22 cellular contexts compared by ENCODE assay signal in genomic region chr9:68703672-68704071, GRCh38. TPM values are rescaled to one million over a fixed set of nuclear protein-coding genes. Genes with fewer than 3 reads are reported as not detected.
DNase-seq lines count a peak whose midpoint lies in the region; ATAC-seq, FAIRE-seq and TF ChIP-seq lines count a peak whose summit lies in the region.
"Had no signal": no experiment of that assay in that cellular context is flagged by ENCODE, and none has a peak within 500 bp of the region (broad histone marks: within the 10 kb centered on the region; RNA-seq: fewer than 3 reads in every experiment).

No MANE protein-coding gene starts in this region.

- H3K27ac Mint-ChIP-seq in stimulated activated naive CD8-positive, alpha-beta T cell treated with anti-CD3 and anti-CD28 coated beads, Interleukin-15, Interleukin-2, amounts not matched to agents 100 ng/mL and 50 ng/mL, for 24 hours = no peak overlapping the region
- H3K27ac Mint-ChIP-seq in WTC11 (no peak overlapping the region), mesothelial cell of epicardium (no peak overlapping the region)

- peaks cover 2% of the 10 kb centered on the region for H3K4me1 ChIP-seq in right cardiac atrium (ENCODE audit: control insufficient read depth, insufficient read depth, low read length)

- H3K9me3 ChIP-seq in right cardiac atrium (ENCODE audit: control insufficient read depth, low read length) = no peaks in the 10 kb centered on the region
- H3K9me3 ChIP-seq: BLaER1 treated with 17β-estradiol and CSF1 and Interleukin-3, amounts not matched to agents 10 nM and 100 nM; MG63 had no signal

- CTCF ChIA-PET in WTC11 (lab: Charles Lee) = interaction anchor here (1.6 kb wide), 1 partner anchor 18 kb away, joined by 4 read pairs; no protein-coding TSS in a partner anchor

- H3K9me3 Mint-ChIP-seq in stimulated activated naive CD8-positive, alpha-beta T cell treated with anti-CD3 and anti-CD28 coated beads, Interleukin-15, Interleukin-2, amounts not matched to agents 100 ng/mL and 50 ng/mL, for 24 hours = no peaks in the 10 kb centered on the region
- no peaks in the 10 kb centered on the region; the same call in 1 of the 2 replicates for H3K9me3 Mint-ChIP-seq in WTC11
- no peaks in the 10 kb centered on the region for H3K9me3 Mint-ChIP-seq in mesothelial cell of epicardium

- no peak for DNase-seq in stimulated activated naive CD8-positive, alpha-beta T cell treated with anti-CD3 and anti-CD28 coated beads, Interleukin-15, Interleukin-2, amounts not matched to agents 100 U/mL and 50 U/mL, for 24 hours
- DNase-seq in WTC11 (ENCODE audit: low spot score) (no peak), mesothelial cell of epicardium (ENCODE audit: low spot score in 2 of 2, unreplicated experiment in 2 of 2) (no peak), kidney tubule cell (ENCODE audit: low spot score) (no peak), frontal cortex (ENCODE audit: low spot score in 2 of 2) (no peak), right cardiac atrium (no peak)
- DNase-seq: activated naive CD4-positive, alpha-beta T cell treated with Interleukin-2 at 50 U/mL for 16 hours; amygdala; Calu3; kidney; MG63; NCI-H1417; NCI-H2081; NCI-H774; occipital lobe; stimulated activated CD4-positive, alpha-beta T cell treated with anti-CD3 and anti-CD28 coated beads, Interleukin-1b, Interleukin-23, amount 100 ng/mL, for 48 hours had no signal

- no peak overlapping the region for H3K27ac ChIP-seq in right cardiac atrium (ENCODE audit: low read length)
- H3K27ac ChIP-seq: BLaER1 treated with 17β-estradiol and CSF1 and Interleukin-3, amounts not matched to agents 10 nM and 100 nM had no signal

- peak overlapping the region; percentile 69 for H3K4me3 Mint-ChIP-seq in stimulated activated naive CD8-positive, alpha-beta T cell treated with anti-CD3 and anti-CD28 coated beads, Interleukin-15, Interleukin-2, amounts not matched to agents 100 ng/mL and 50 ng/mL, for 24 hours
- peak overlapping the region; percentile 82 for H3K4me3 Mint-ChIP-seq in WTC11
- H3K4me3 Mint-ChIP-seq in mesothelial cell of epicardium = peak overlapping the region; percentile 70

- H3K36me3 Mint-ChIP-seq in stimulated activated naive CD8-positive, alpha-beta T cell treated with anti-CD3 and anti-CD28 coated beads, Interleukin-15, Interleukin-2, amounts not matched to agents 100 ng/mL and 50 ng/mL, for 24 hours (ENCODE audit: low read depth) = no peaks in the 10 kb centered on the region
- H3K36me3 Mint-ChIP-seq in WTC11 (no peaks in the 10 kb centered on the region), mesothelial cell of epicardium (no peaks in the 10 kb centered on the region)

- 64% methylated on average over 6 of the region's 6 CpGs for WGBS in right cardiac atrium

- H3K27me3 Mint-ChIP-seq in stimulated activated naive CD8-positive, alpha-beta T cell treated with anti-CD3 and anti-CD28 coated beads, Interleukin-15, Interleukin-2, amounts not matched to agents 100 ng/mL and 50 ng/mL, for 24 hours = peaks cover 76% of the 10 kb centered on the region
- H3K27me3 Mint-ChIP-seq in WTC11 (ENCODE audit: low read depth) = peaks cover 43% of the 10 kb centered on the region
- H3K27me3 Mint-ChIP-seq in mesothelial cell of epicardium (ENCODE audit: low read depth) = peaks cover 81% of the 10 kb centered on the region

- no peaks in the 10 kb centered on the region for H3K27me3 ChIP-seq in right cardiac atrium (ENCODE audit: control insufficient read depth, insufficient read depth)

- ATAC-seq in stimulated activated naive CD8-positive, alpha-beta T cell treated with anti-CD3 and anti-CD28 coated beads, Interleukin-15, Interleukin-2, amounts not matched to agents 100 U/mL and 50 U/mL, for 24 hours = no peak
- no peak for ATAC-seq in WTC11
- no peak for ATAC-seq in right cardiac atrium
- ATAC-seq: activated CD4-positive, CD25-positive, alpha-beta regulatory T cell treated with anti-CD3 and anti-CD28 coated beads, Interleukin-2, amount 50 U/mL, for 24 hours had no signal

- POLR2A ChIA-PET in WTC11 (lab: Charles Lee) = interaction anchor here (1.0 kb wide), 1 partner anchor 276 kb away, joined by 4 read pairs; no protein-coding TSS in a partner anchor

- peaks cover 29% of the 10 kb centered on the region for H3K4me1 Mint-ChIP-seq in stimulated activated naive CD8-positive, alpha-beta T cell treated with anti-CD3 and anti-CD28 coated beads, Interleukin-15, Interleukin-2, amounts not matched to agents 100 ng/mL and 50 ng/mL, for 24 hours (ENCODE audit: low read depth)
- H3K4me1 Mint-ChIP-seq in WTC11 (peaks cover 25% of the 10 kb centered on the region), mesothelial cell of epicardium (peaks cover 21% of the 10 kb centered on the region)

- H3K4me3 ChIP-seq in right cardiac atrium (ENCODE audit: low read length) = no peak overlapping the region
- H3K4me3 ChIP-seq: lung, MG63 had no signal

- intact Hi-C loops in right cardiac atrium (cut with DNase I) = loop anchor here in 2 of 4 donors (10.0 kb wide), 3 partner anchors 81 to 291 kb away; a partner anchor contains a TSS

- FAIRE-seq in frontal cortex (lab: Jason Lieb, UNC) = no peak
- FAIRE-seq: endometrium, kidney, small intestine had no signal

- TF ChIP-seq CTCF in WTC11 (IDR thresholded peaks at IDR 0.05) (no peak), mesothelial cell of epicardium (IDR thresholded peaks at IDR 0.05; ENCODE audit: unreplicated experiment) (no peak)

TF ChIP-seq in WTC11, 78 proteins besides CTCF, POLR2A, EP300 and RAD21:
- TF ChIP-seq CDX4 (CRISPR knock-in tag; IDR thresholded peaks at IDR 0.05; ENCODE audit: borderline replicate concordance) = no peak
- no peak for TF ChIP-seq ATF3 (CRISPR knock-in tag; conservative IDR thresholded peaks at IDR 0.05)

RNA-seq across cellular contexts. Expression of gene PIP5K1B, which starts 1.4 kb away (rescaled TPM):
- total RNA-seq in WTC11 (2021) (5.2 to 6.0 TPM (median 5.7 TPM) in 3 replicates), mesothelial cell of epicardium (0.87 to 1.4 TPM (median 1.3 TPM) in 3 replicates), frontal cortex (2.9 TPM), right cardiac atrium (10 to 100 TPM; 38.1 to 81.5 (median 70.0) TPM)
- polyA plus RNA-seq in right cardiac atrium = 37.8 TPM
